Comparison of ENCODE assay signal across 18 cellular contexts in the genomic region with DNA sequence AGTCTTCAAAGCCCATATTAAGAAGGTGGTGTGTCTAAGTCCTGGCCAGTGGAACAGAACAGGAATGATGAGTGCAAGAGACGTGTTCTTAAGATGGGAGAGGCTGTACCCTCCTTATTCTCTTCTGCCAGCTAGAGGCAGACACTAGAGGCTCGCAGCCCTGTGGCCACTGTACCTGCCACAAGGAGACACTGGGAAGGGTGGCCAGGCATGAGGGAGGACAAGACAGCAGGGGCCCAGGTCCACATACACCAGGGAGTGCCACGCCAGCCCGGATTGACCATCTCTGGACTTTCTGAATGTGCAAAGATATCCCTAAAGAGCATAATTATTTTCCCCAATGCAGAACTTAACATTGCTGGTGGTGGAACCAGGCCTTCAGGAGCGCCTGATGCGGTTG.
"Had no signal": no experiment of that assay in that cellular context is flagged by ENCODE, and none has a peak within 500 bp of the region (broad histone marks: within the 10 kb centered on the region; RNA-seq: fewer than 3 reads in every experiment).

No MANE protein-coding gene starts in this region.

- DNase-seq: activated CD4-positive, alpha-beta memory T cell treated with anti-CD3 and anti-CD28 coated beads, Interleukin-2, amount 10 ng/mL, durations not matched to agents 7 days and 5 days; activated CD4-positive, alpha-beta T cell treated with anti-CD3 and anti-CD28 coated beads for 48 hours; activated CD8-positive, alpha-beta memory T cell treated with anti-CD3 and anti-CD28 coated beads, Interleukin-2, amount 10 ng/mL, durations not matched to agents 7 days and 5 days; activated gamma-delta T cell; aorta; esophagus squamous epithelium; gastrocnemius medialis; hippocampal formation; naive B cell; stimulated activated CD4-positive, alpha-beta T cell treated with anti-CD3 and anti-CD28 coated beads, Interleukin-12 subunit alpha, Interleukin-12 subunit beta, amount 100 ng/mL, for 4 hours; stimulated activated naive CD8-positive, alpha-beta T cell treated with anti-CD3 and anti-CD28 coated beads, Interleukin-15, amount 100 ng/mL, for 72 hours; SW 1271; T-helper 2 cell had no signal

- H3K4me2 ChIP-seq: neural progenitor cell had no signal

- H2AFZ ChIP-seq: neural progenitor cell had no signal

- H3K27me3 ChIP-seq: gastrocnemius medialis, neural progenitor cell, right atrium auricular region, vagina had no signal

- H3K27ac ChIP-seq: coronary artery, esophagus squamous epithelium, gastrocnemius medialis, neural progenitor cell, psoas muscle, right atrium auricular region, vagina had no signal

- H3K36me3 ChIP-seq: esophagus squamous epithelium, gastrocnemius medialis, neural progenitor cell, right atrium auricular region, vagina had no signal

- H3K9ac ChIP-seq: neural progenitor cell had no signal

- H3K4me1 ChIP-seq: esophagus squamous epithelium, gastrocnemius medialis, neural progenitor cell, psoas muscle, right atrium auricular region, vagina had no signal

- ATAC-seq: gastrocnemius medialis; psoas muscle; stimulated activated naive CD8-positive, alpha-beta T cell treated with anti-CD3 and anti-CD28 coated beads, Interleukin-15, amount 100 ng/mL, for 72 hours had no signal

- H3K4me3 ChIP-seq: coronary artery, esophagus squamous epithelium, gastrocnemius medialis, neural progenitor cell, psoas muscle, right atrium auricular region, vagina had no signal

- H3K9me3 ChIP-seq: esophagus squamous epithelium, gastrocnemius medialis, psoas muscle, right atrium auricular region, vagina had no signal
